In genomic region chr3:6260551-6261191, GRCh38 we compare ENCODE assay signal across 22 cellular contexts.
DNase-seq lines count a peak whose midpoint lies in the region; ATAC-seq and TF ChIP-seq lines count a peak whose summit lies in the region.
"Had no signal": no experiment of that assay in that cellular context is flagged by ENCODE, and none has a peak within 500 bp of the region (broad histone marks: within the 10 kb centered on the region; RNA-seq: fewer than 3 reads in every experiment).

No MANE protein-coding gene starts in this region.

- H3K4me2 ChIP-seq in mesendoderm (ENCODE audit: low read length), result no peak overlapping the region

- WGBS in mesendoderm (ENCODE audit: extremely low coverage, insufficient coverage, low lambda C conversion rate), result no CpG with 5 or more reads among the region's 5 CpGs

- no peak overlapping the region for H3K23ac ChIP-seq in mesendoderm (ENCODE audit: low read length)

- H3K27me3 ChIP-seq in mesendoderm (ENCODE audit: insufficient read depth, low read length, poor library complexity), result no peaks in the 10 kb centered on the region
- H3K27me3 ChIP-seq: adrenal gland, Peyer's patch had no signal

- no peak overlapping the region for H3K18ac ChIP-seq in mesendoderm (ENCODE audit: low read length)

- H3K4me3 ChIP-seq in GM12865 (ENCODE audit: low read depth, low read length), result peak overlapping the region; percentile 42
- H3K4me3 ChIP-seq in mesendoderm (ENCODE audit: low read length), result no peak overlapping the region
- H3K4me3 ChIP-seq: adrenal gland, Peyer's patch had no signal

- no peak overlapping the region for H4K5ac ChIP-seq in mesendoderm (ENCODE audit: low read length)

- no peaks in the 10 kb centered on the region for H3K4me1 ChIP-seq in mesendoderm (ENCODE audit: control insufficient read depth, low read depth, low read length)
- H3K4me1 ChIP-seq: adrenal gland, Caco-2, Peyer's patch had no signal

- no peak overlapping the region for H2BK15ac ChIP-seq in mesendoderm (replicated peaks; ENCODE audit: low read depth)

- no peak overlapping the region for H4K8ac ChIP-seq in mesendoderm (ENCODE audit: low read depth, low read length)

- H3K36me3 ChIP-seq in mesendoderm (ENCODE audit: control insufficient read depth, insufficient read depth, low read length), result no peaks in the 10 kb centered on the region
- H3K36me3 ChIP-seq: adrenal gland, Peyer's patch had no signal

- ATAC-seq in GM21723 (IDR thresholded peaks at IDR 0.05; ENCODE audit: unreplicated experiment), result peak; percentile 54
- peak; percentile 89 for ATAC-seq in HG03432 (IDR thresholded peaks at IDR 0.05; ENCODE audit: unreplicated experiment)
- ATAC-seq: HCT116, SK-N-SH treated with all-trans-retinoic acid at 6 μM for 48 hours had no signal

- H2BK120ac ChIP-seq in mesendoderm (ENCODE audit: low read depth, low read length), result no peak overlapping the region

- no peak overlapping the region for H3K4ac ChIP-seq in mesendoderm (ENCODE audit: low read depth, low read length)

- H3K79me1 ChIP-seq in mesendoderm (ENCODE audit: low read length), result no peaks in the 10 kb centered on the region

- no peak overlapping the region for H3K56ac ChIP-seq in mesendoderm (ENCODE audit: low read length)

- no peak overlapping the region for H2AK5ac ChIP-seq in mesendoderm (ENCODE audit: low read length)

- no peak overlapping the region for H3K27ac ChIP-seq in mesendoderm (ENCODE audit: low read depth, low read length)
- H3K27ac ChIP-seq: adrenal gland, Peyer's patch had no signal

- no peak for TF ChIP-seq CTCF in GM12865 (IDR thresholded peaks at IDR 0.05; ENCODE audit: insufficient read depth, low read depth, low read length, missing control alignments)

- H3K79me2 ChIP-seq in mesendoderm (ENCODE audit: control insufficient read depth, insufficient read depth, low read length), result no peaks in the 10 kb centered on the region

- no peak overlapping the region for H3K9ac ChIP-seq in mesendoderm (ENCODE audit: low read length)

- H2BK5ac ChIP-seq in mesendoderm (ENCODE audit: low read length), result no peak overlapping the region

- DNase-seq in GM12865 (ENCODE audit: low read depth) (peak; percentile 94), GM19240 (ENCODE audit: insufficient read length, low spot score) (peak; percentile 8), D341Med (ENCODE audit: low spot score) (no peak), mesendoderm (no peak), NAMALWA (ENCODE audit: low spot score) (no peak)
- no peak for DNase-seq in stimulated activated naive CD4-positive, alpha-beta T cell treated with Interleukin-2 at 50 U/mL for 16 hours (lab: John Stamatoyannopoulos, UW)
- DNase-seq: activated gamma-delta T cell; adrenal gland; Caco-2; cortex of kidney; EL; Kasumi-1; mammary epithelial cell; NCI-H1105; nucleus accumbens; Peyer's patch; retina; stimulated activated CD4-positive, alpha-beta T cell treated with anti-CD3 and anti-CD28 coated beads, Interleukin-4, amount 100 ng/mL, for 4 hours had no signal

Comparison
In these comparisons a context has a peak if more than half of its experiments do, and no peak if none do; other contexts are left out.
1. DNase-seq: peak in GM12865 (single experiment) and GM19240 (single experiment); none in D341Med (single experiment), mesendoderm (single experiment), NAMALWA (single experiment) and stimulated activated naive CD4-positive, alpha-beta T cell treated with Interleukin-2 at 50 U/mL for 16 hours (single experiment).